In the genomic region with DNA sequence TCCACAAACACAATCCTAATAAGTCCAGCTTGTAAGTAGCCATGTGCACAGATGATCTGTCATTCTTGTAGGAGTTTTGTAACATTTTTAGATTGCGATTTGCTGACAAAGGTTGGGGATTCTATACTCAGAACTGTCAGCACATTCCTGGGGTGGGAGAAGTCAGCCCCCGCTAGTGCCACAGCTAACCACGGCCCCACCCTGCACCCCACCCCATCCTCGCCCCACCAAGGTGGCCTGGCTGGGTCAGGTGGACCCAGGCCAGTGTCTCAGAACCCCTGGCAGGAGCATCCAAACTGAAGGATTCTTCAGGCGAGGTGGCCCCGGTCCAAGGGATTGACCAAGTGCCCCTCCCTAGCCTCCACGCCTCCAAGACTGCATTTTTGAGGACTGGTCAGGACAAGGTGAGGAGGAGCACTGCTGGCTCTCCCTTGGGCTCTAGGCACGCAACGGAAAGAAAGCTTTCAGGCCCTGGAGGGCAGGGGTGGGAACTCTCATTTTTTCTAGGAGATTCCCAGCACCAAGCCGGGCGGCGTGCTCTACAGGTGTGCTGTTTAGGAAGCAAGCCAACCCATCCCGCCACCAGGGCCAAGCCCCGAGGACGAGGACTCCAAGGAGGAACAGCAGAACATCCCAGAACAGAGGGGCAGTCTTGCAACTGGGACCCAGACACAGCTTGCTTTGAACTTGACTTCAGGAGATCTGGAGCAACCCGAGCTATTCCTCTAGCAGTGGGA, we compare ENCODE assay signal across 32 cellular contexts.
"Had no signal": no experiment of that assay in that cellular context is flagged by ENCODE, and none has a peak within 500 bp of the region (broad histone marks: within the 10 kb centered on the region; RNA-seq: fewer than 3 reads in every experiment).

No MANE protein-coding gene starts in this region.

- H3K9me3 ChIP-seq: adrenal gland, body of pancreas, psoas muscle, right atrium auricular region, testis, vagina had no signal

- H3K36me3 ChIP-seq: adrenal gland, right atrium auricular region, vagina had no signal

- H3K27me3 Mint-ChIP-seq: activated CD4-positive, alpha-beta memory T cell treated with anti-CD3 and anti-CD28 coated beads for 36 hours; activated naive CD8-positive, alpha-beta T cell treated with anti-CD3 and anti-CD28 coated beads for 36 hours; memory B cell; naive thymus-derived CD8-positive, alpha-beta T cell had no signal

- H3K4me1 Mint-ChIP-seq: activated naive CD8-positive, alpha-beta T cell treated with anti-CD3 and anti-CD28 coated beads for 36 hours; memory B cell had no signal

- H3K4me3 Mint-ChIP-seq: activated CD4-positive, alpha-beta memory T cell treated with anti-CD3 and anti-CD28 coated beads for 36 hours; activated naive CD4-positive, alpha-beta T cell treated with anti-CD3 and anti-CD28 coated beads for 36 hours; activated naive CD8-positive, alpha-beta T cell treated with anti-CD3 and anti-CD28 coated beads for 36 hours; activated T-helper 1 cell treated with anti-CD3 and anti-CD28 coated beads, Interleukin-12 subunit alpha, Interleukin-12 subunit beta, Interleukin-2, Interleukin-4 antibody, amounts not matched to agents 30 ng/mL and 10 ng/mL and 1 ng/mL, durations not matched to agents 14 hours and 24 hours and 36 hours; memory B cell; naive thymus-derived CD8-positive, alpha-beta T cell; neural crest cell had no signal

- ATAC-seq: body of pancreas; left cardiac atrium; left ventricle myocardium superior; naive thymus-derived CD8-positive, alpha-beta T cell; psoas muscle; stimulated activated naive CD8-positive, alpha-beta T cell treated with anti-CD3 and anti-CD28 coated beads, Interleukin-15, Interleukin-2, amounts not matched to agents 100 U/mL and 50 U/mL, for 24 hours had no signal

- DNase-seq: activated CD4-positive, alpha-beta memory T cell treated with anti-CD3 and anti-CD28 coated beads for 36 hours; activated CD4-positive, alpha-beta T cell treated with anti-CD3 and anti-CD28 coated beads for 4 hours; activated CD8-positive, alpha-beta memory T cell treated with anti-CD3 and anti-CD28 coated beads, Interleukin-2, amount 50 U/mL, for 4 hours; activated effector memory CD4-positive, alpha-beta T cell treated with anti-CD3 and anti-CD28 coated beads, Interleukin-2, amount 50 U/mL, for 16 hours; activated naive CD4-positive, alpha-beta T cell treated with anti-CD3 and anti-CD28 coated beads for 36 hours; activated naive CD8-positive, alpha-beta T cell treated with anti-CD3 and anti-CD28 coated beads for 36 hours; activated T-cell treated with anti-CD3 and anti-CD28 coated beads, Interleukin-2, amount 50 U/mL, for 1 hour; adrenal gland; body of pancreas; dorsolateral prefrontal cortex; effector memory CD4-positive, alpha-beta T cell; erythroblast; glutamatergic neuron; islet precursor cell; left cardiac atrium; left ventricle myocardium superior; naive thymus-derived CD8-positive, alpha-beta T cell; occipital lobe; psoas muscle; stimulated activated CD4-positive, alpha-beta T cell treated with anti-CD3 and anti-CD28 coated beads, Interleukin-2, amount 100 ng/mL, for 48 hours; stimulated activated naive CD8-positive, alpha-beta T cell treated with anti-CD3 and anti-CD28 coated beads, Interleukin-15, Interleukin-2, amounts not matched to agents 100 U/mL and 50 U/mL, for 24 hours; T-helper 9 cell; testis; trophoblast cell had no signal

- H3K4me3 ChIP-seq: adrenal gland, body of pancreas, coronary artery, dorsolateral prefrontal cortex, psoas muscle, right atrium auricular region, testis, vagina had no signal

- H3K36me3 Mint-ChIP-seq: activated CD4-positive, alpha-beta memory T cell treated with anti-CD3 and anti-CD28 coated beads for 36 hours; memory B cell; naive thymus-derived CD8-positive, alpha-beta T cell had no signal

- H3K4me1 ChIP-seq: adrenal gland, body of pancreas, parathyroid adenoma, psoas muscle, right atrium auricular region, testis, vagina had no signal

- H3K27ac Mint-ChIP-seq: activated CD4-positive, alpha-beta memory T cell treated with anti-CD3 and anti-CD28 coated beads for 36 hours; activated naive CD4-positive, alpha-beta T cell treated with anti-CD3 and anti-CD28 coated beads for 36 hours; activated naive CD8-positive, alpha-beta T cell treated with anti-CD3 and anti-CD28 coated beads for 36 hours; activated T-helper 1 cell treated with anti-CD3 and anti-CD28 coated beads, Interleukin-12 subunit alpha, Interleukin-12 subunit beta, Interleukin-2, Interleukin-4 antibody, amounts not matched to agents 30 ng/mL and 10 ng/mL and 1 ng/mL, durations not matched to agents 14 hours and 24 hours and 36 hours; memory B cell had no signal

- H3K9me3 Mint-ChIP-seq: activated CD4-positive, alpha-beta memory T cell treated with anti-CD3 and anti-CD28 coated beads for 36 hours; activated naive CD8-positive, alpha-beta T cell treated with anti-CD3 and anti-CD28 coated beads for 36 hours had no signal

- H3K27me3 ChIP-seq: adrenal gland, body of pancreas, dorsolateral prefrontal cortex, right atrium auricular region, testis, vagina had no signal

- H3K27ac ChIP-seq: adrenal gland, body of pancreas, coronary artery, dorsolateral prefrontal cortex, parathyroid adenoma, psoas muscle, right atrium auricular region, testis, vagina, VCaP had no signal
